1 cellular context compared by ENCODE assay signal in genomic region chr10:123147635-123148413, GRCh38.
TF ChIP-seq lines count a peak whose summit lies in the region.

TSS of gene HMX2 (plus strand) at chr10:123148136. CDS start at chr10:123148379, 243 bp downstream.

TF ChIP-seq in HEK293, 187 proteins besides CTCF, POLR2A, EP300 and RAD21 (continued from another document):
- TF ChIP-seq ZBTB11 (tag by site-specific recombination; conservative IDR thresholded peaks at IDR 0.05; ENCODE audit: low read depth) = 0 out of 2 replicates have a peak, but pooled peaks have one; percentile 14
- TF ChIP-seq ZNF654 (tag by site-specific recombination; IDR thresholded peaks at IDR 0.05; ENCODE audit: low read depth) = no peak
- TF ChIP-seq SALL2 (tag by site-specific recombination; IDR thresholded peaks at IDR 0.05; ENCODE audit: borderline replicate concordance) = no peak
- TF ChIP-seq ZNF76 (tag by site-specific recombination; IDR thresholded peaks at IDR 0.05; ENCODE audit: borderline replicate concordance, low read depth) = no peak
- TF ChIP-seq ZIC2 (tag by site-specific recombination; IDR thresholded peaks at IDR 0.05) = no peak
- no peak for TF ChIP-seq ZNF404 (tag by site-specific recombination; IDR thresholded peaks at IDR 0.05)
- no peak for TF ChIP-seq ZNF645 (tag by site-specific recombination; IDR thresholded peaks at IDR 0.05)
- no peak for TF ChIP-seq ZNF513 (tag by site-specific recombination; IDR thresholded peaks at IDR 0.05)
- TF ChIP-seq ZBTB8A (tag by site-specific recombination; IDR thresholded peaks at IDR 0.05) = peak; percentile 59; the same call in 1 of the 2 replicates
- no peak for TF ChIP-seq MZF1 (tag by site-specific recombination; IDR thresholded peaks at IDR 0.05; ENCODE audit: borderline replicate concordance)
- TF ChIP-seq ZNF211 (tag by site-specific recombination; IDR thresholded peaks at IDR 0.05; ENCODE audit: low read depth) = no peak
- no peak for TF ChIP-seq ZNF366 (tag by site-specific recombination; conservative IDR thresholded peaks at IDR 0.05)
- TF ChIP-seq SCRT1 (tag by site-specific recombination; IDR thresholded peaks at IDR 0.05; ENCODE audit: borderline replicate concordance) = no peak
- no peak for TF ChIP-seq ZNF146 (tag by site-specific recombination; IDR thresholded peaks at IDR 0.05)
- no peak for TF ChIP-seq ZFP37 (tag by site-specific recombination; IDR thresholded peaks at IDR 0.05)
- peak; percentile 43; the same call in 1 of the 2 replicates for TF ChIP-seq ZBTB20 (tag by site-specific recombination; IDR thresholded peaks at IDR 0.05)
- no peak for TF ChIP-seq ZNF239 (tag by site-specific recombination; IDR thresholded peaks at IDR 0.05)
- no peak for TF ChIP-seq GLIS2 (tag by site-specific recombination; IDR thresholded peaks at IDR 0.05)
- TF ChIP-seq SP7 (tag by site-specific recombination; IDR thresholded peaks at IDR 0.05) = no peak
- no peak for TF ChIP-seq ZNF549 (tag by site-specific recombination; IDR thresholded peaks at IDR 0.05)
- TF ChIP-seq ZNF530 (tag by site-specific recombination; IDR thresholded peaks at IDR 0.05; ENCODE audit: low read depth) = no peak
- TF ChIP-seq REPIN1 (tag by site-specific recombination; IDR thresholded peaks at IDR 0.05; ENCODE audit: low read depth) = no peak
- TF ChIP-seq ZBTB44 (tag by site-specific recombination; IDR thresholded peaks at IDR 0.05) = no peak
- TF ChIP-seq EGR2 (tag by site-specific recombination; IDR thresholded peaks at IDR 0.05; ENCODE audit: low read depth) = peak; percentile 64
- peak; percentile 78 for TF ChIP-seq ZNF335 (tag by site-specific recombination; conservative IDR thresholded peaks at IDR 0.05)
- TF ChIP-seq ZNF266 (tag by site-specific recombination; IDR thresholded peaks at IDR 0.05; ENCODE audit: low read depth) = no peak
- peak; percentile 59 for TF ChIP-seq SP2 (tag by site-specific recombination; IDR thresholded peaks at IDR 0.05)
- TF ChIP-seq ZNF658 (tag by site-specific recombination; IDR thresholded peaks at IDR 0.05) = no peak
- no peak for TF ChIP-seq HOXA7 (CRISPR knock-in tag; IDR thresholded peaks at IDR 0.05; ENCODE audit: borderline replicate concordance)
- peak; percentile 59 for TF ChIP-seq ZBTB26 (tag by site-specific recombination; optimal IDR thresholded peaks at IDR 0.05)
- TF ChIP-seq INSM2 (tag by site-specific recombination; IDR thresholded peaks at IDR 0.05) = no peak
- TF ChIP-seq ZSCAN5A (tag by site-specific recombination; IDR thresholded peaks at IDR 0.05) = no peak
- no peak for TF ChIP-seq ZNF433 (tag by site-specific recombination; IDR thresholded peaks at IDR 0.05; ENCODE audit: low read depth)
- TF ChIP-seq MYNN (tag by site-specific recombination; IDR thresholded peaks at IDR 0.05; ENCODE audit: borderline replicate concordance) = no peak
- no peak for TF ChIP-seq KLF8 (tag by site-specific recombination; IDR thresholded peaks at IDR 0.05)
- no peak for TF ChIP-seq ZNF555 (tag by site-specific recombination; conservative IDR thresholded peaks at IDR 0.05)
- no peak for TF ChIP-seq WT1 (tag by site-specific recombination; IDR thresholded peaks at IDR 0.05)
- TF ChIP-seq BCL11B (tag by site-specific recombination; IDR thresholded peaks at IDR 0.05; ENCODE audit: low read depth) = no peak
- no peak for TF ChIP-seq ZNF341 (tag by site-specific recombination; IDR thresholded peaks at IDR 0.05; ENCODE audit: low read depth)
- TF ChIP-seq ZNF670 (tag by site-specific recombination; IDR thresholded peaks at IDR 0.05; ENCODE audit: low read depth) = no peak
- no peak for TF ChIP-seq ATF2 (tag by site-specific recombination; IDR thresholded peaks at IDR 0.05; ENCODE audit: low read depth)
- no peak for TF ChIP-seq ZNF426 (tag by site-specific recombination; IDR thresholded peaks at IDR 0.05)
- TF ChIP-seq ZNF10 (tag by site-specific recombination; IDR thresholded peaks at IDR 0.05) = 0 out of 2 replicates have a peak, but pooled peaks have one; percentile 14
- TF ChIP-seq ZNF510 (tag by site-specific recombination; IDR thresholded peaks at IDR 0.05; ENCODE audit: insufficient replicate concordance) = no peak
